Comparison of ENCODE assay signal across 21 cellular contexts in genomic region chr9:69079186-69079585, GRCh38. TPM values are rescaled to one million over a fixed set of nuclear protein-coding genes. Genes with fewer than 3 reads are reported as not detected.
DNase-seq lines count a peak whose midpoint lies in the region; ATAC-seq and TF ChIP-seq lines count a peak whose summit lies in the region.
"Had no signal": no experiment of that assay in that cellular context is flagged by ENCODE, and none has a peak within 500 bp of the region (broad histone marks: within the 10 kb centered on the region; RNA-seq: fewer than 3 reads in every experiment).

No MANE protein-coding gene starts in this region.

- H3K27me3 ChIP-seq in heart left ventricle (no peaks in the 10 kb centered on the region), ascending aorta (no peaks in the 10 kb centered on the region)
- H3K27me3 ChIP-seq: BLaER1 treated with 17β-estradiol and CSF1 and Interleukin-3, amounts not matched to agents 10 nM and 100 nM; MG63 had no signal

- no peak for TF ChIP-seq POLR2A in heart left ventricle (IDR thresholded peaks at IDR 0.05)

- no peak for TF ChIP-seq CTCF in heart left ventricle (IDR thresholded peaks at IDR 0.05)
- TF ChIP-seq CTCF in ascending aorta (IDR thresholded peaks at IDR 0.05), result no peak

- no peak overlapping the region for H3K4me3 ChIP-seq in heart left ventricle
- H3K4me3 ChIP-seq in ascending aorta, result no peak overlapping the region
- H3K4me3 ChIP-seq: BLaER1 treated with 17β-estradiol and CSF1 and Interleukin-3, amounts not matched to agents 10 nM and 100 nM; MG63 had no signal

- ATAC-seq in heart left ventricle, result no peak
- ATAC-seq in left ventricle myocardium superior, result no peak
- peak; percentile 64 for ATAC-seq in esophagus mucosa
- ATAC-seq in HG02870 (IDR thresholded peaks at IDR 0.05; ENCODE audit: unreplicated experiment), result no peak
- no peak for ATAC-seq in GM21515 (IDR thresholded peaks at IDR 0.05; ENCODE audit: unreplicated experiment)
- ATAC-seq in HG03175 (IDR thresholded peaks at IDR 0.05; ENCODE audit: unreplicated experiment), result no peak
- ATAC-seq: CD8-positive, alpha-beta T cell had no signal

- peak overlapping the region; percentile 44 to 84 (median 75) for H3K27ac ChIP-seq in heart left ventricle
- peak overlapping the region; percentile 72 to 73 for H3K27ac ChIP-seq in ascending aorta
- H3K27ac ChIP-seq: BLaER1 treated with 17β-estradiol and CSF1 and Interleukin-3, amounts not matched to agents 10 nM and 100 nM had no signal

- DNase-seq in heart left ventricle (no peak), left ventricle myocardium superior (no peak), ascending aorta (ENCODE audit: low spot score in 2 of 2) (no peak), renal cortical epithelial cell (ENCODE audit: low read depth) (peak; percentile 37)
- DNase-seq: 8988T; Calu3; CD8-positive, alpha-beta T cell; Kasumi-1; MG63; NCI-H1048; NCI-H1417 treated with DMSO at 0.1 percent for 48 hours; NCI-H187; NCI-H446; NCI-H526 treated with DMSO at 0.1 percent for 48 hours; OCI-M1; SHP77 treated with DMSO at 0.1 percent for 48 hours had no signal

- H3K4me1 ChIP-seq in heart left ventricle (peaks cover 0 to 36% (median 15%) of the 10 kb centered on the region in 12 donors), ascending aorta (peaks cover 12 to 28% of the 10 kb centered on the region in 2 donors)
- H3K4me1 ChIP-seq: BLaER1 treated with 17β-estradiol and CSF1 and Interleukin-3, amounts not matched to agents 10 nM and 100 nM had no signal

- intact Hi-C loops in heart left ventricle (cut with DNase I), result loop anchor here in 5 of 10 donors (2.0 to 10.0 kb wide), 5 partner anchors 42 to 66 kb away; no protein-coding TSS in a partner anchor
- intact Hi-C loops in left ventricle myocardium superior (cut with micrococcal nuclease), result no loop called here
- intact Hi-C loops in ascending aorta (cut with DNase I), result loop anchor here (2.0 to 5.0 kb wide), 3 partner anchors 18 to 52 kb away; no protein-coding TSS in a partner anchor

- H3K9me3 ChIP-seq in heart left ventricle (no peaks in the 10 kb centered on the region), ascending aorta (no peaks in the 10 kb centered on the region)
- H3K9me3 ChIP-seq: MG63 had no signal

- no peaks in the 10 kb centered on the region for H3K36me3 ChIP-seq in heart left ventricle
- H3K36me3 ChIP-seq in ascending aorta, result no peaks in the 10 kb centered on the region
- H3K36me3 ChIP-seq: MG63 had no signal

RNA-seq across cellular contexts. Expression of gene FXN, which starts 43.6 kb away (rescaled TPM):
- total RNA-seq in heart left ventricle (10 to 100 TPM; 16.9 to 40.2 (median 30.0) TPM), left ventricle myocardium superior (35.8 TPM), ascending aorta (not detected), esophagus mucosa (7.8 TPM), renal cortical epithelial cell (2.4 and 8.7 TPM in 2 replicates)
- 10 to 100 TPM; 14.8 to 16.9 TPM for polyA plus RNA-seq in heart left ventricle
